Comparison of ENCODE assay signal across 16 cellular contexts in the genomic region with DNA sequence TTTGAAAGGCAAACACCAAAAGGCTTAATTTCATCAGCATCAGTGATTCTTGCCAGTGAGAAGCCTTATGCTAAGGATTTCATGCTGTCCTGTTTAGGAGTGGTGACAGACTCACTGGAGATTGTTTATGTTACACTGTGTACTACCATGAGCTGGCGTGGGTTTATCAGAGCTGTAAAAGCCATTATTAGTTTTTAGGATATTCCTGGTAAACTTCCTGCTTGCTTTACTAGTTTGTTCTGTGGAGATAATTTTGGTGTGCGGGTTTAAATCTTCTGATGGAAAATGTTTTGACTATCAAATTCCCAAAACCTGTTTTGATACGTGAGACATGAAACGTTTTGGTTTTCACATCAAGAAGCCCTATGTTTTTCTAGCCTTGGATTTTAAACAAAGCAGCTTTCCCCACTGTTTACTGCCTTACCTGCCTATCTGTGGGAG. TPM values are rescaled to one million over a fixed set of nuclear protein-coding genes. Genes with fewer than 3 reads are reported as not detected.
DNase-seq lines count a peak whose midpoint lies in the region; ATAC-seq and TF ChIP-seq lines count a peak whose summit lies in the region.
"Had no signal": no experiment of that assay in that cellular context is flagged by ENCODE, and none has a peak within 500 bp of the region (broad histone marks: within the 10 kb centered on the region; RNA-seq: fewer than 3 reads in every experiment).

No MANE protein-coding gene starts in this region.

- H3K4me3 ChIP-seq in BLaER1 (no peak overlapping the region), OCI-LY7 (ENCODE audit: low read depth, low read length, poor library complexity, severe bottlenecking) (no peak overlapping the region), fibroblast of the aortic adventitia (ENCODE audit: low read depth, low read length) (no peak overlapping the region), tibial nerve (no peak overlapping the region)
- H3K4me3 ChIP-seq: K562 had no signal

- H3K27me3 Mint-ChIP-seq in osteocyte (ENCODE audit: unreplicated experiment) = no peaks in the 10 kb centered on the region
- peaks cover 12% of the 10 kb centered on the region for H3K27me3 Mint-ChIP-seq in stimulated activated memory B cell treated with anti-CD40 and anti-IgM and Interleukin-4, amounts not matched to agents 10 μg/mL and 1 μg/mL and 100 μg/mL, for 72 hours
- H3K27me3 Mint-ChIP-seq: activated naive CD4-positive, alpha-beta T cell treated with anti-CD3 and anti-CD28 coated beads, Interleukin-2, amount 50 U/mL, for 24 hours had no signal

- H3K27me3 ChIP-seq in BLaER1 = no peaks in the 10 kb centered on the region
- H3K27me3 ChIP-seq in tibial nerve = no peaks in the 10 kb centered on the region

- no peak overlapping the region for H3K9ac ChIP-seq in BLaER1

- ATAC-seq in HG02642 (IDR thresholded peaks at IDR 0.05; ENCODE audit: poor library complexity, unreplicated experiment) = no peak
- no peak for ATAC-seq in stimulated activated memory B cell treated with anti-CD40 and anti-IgM and Interleukin-4, amounts not matched to agents 10 μg/mL and 1 μg/mL and 100 μg/mL, for 72 hours
- ATAC-seq: K562 had no signal

- H3K79me2 ChIP-seq in OCI-LY7 (ENCODE audit: insufficient read depth, low read depth, low read length) = peaks cover 21% of the 10 kb centered on the region; the same call in 1 of the 2 replicates

- H4K20me1 ChIP-seq in BLaER1 (no peaks in the 10 kb centered on the region), OCI-LY7 (ENCODE audit: insufficient read depth, low read length) (no peaks in the 10 kb centered on the region)

- BruUV-seq in OCI-LY7 (replicated peaks; lab: Mats Ljungman, UMichigan) = no TSS peak

- H3K4me1 Mint-ChIP-seq in osteocyte (ENCODE audit: unreplicated experiment) = peaks cover 58% of the 10 kb centered on the region
- peaks cover 37% of the 10 kb centered on the region for H3K4me1 Mint-ChIP-seq in stimulated activated memory B cell treated with anti-CD40 and anti-IgM and Interleukin-4, amounts not matched to agents 10 μg/mL and 1 μg/mL and 100 μg/mL, for 72 hours

- H3K36me3 Mint-ChIP-seq in osteocyte (ENCODE audit: unreplicated experiment) = peaks cover 10% of the 10 kb centered on the region
- H3K36me3 Mint-ChIP-seq in stimulated activated memory B cell treated with anti-CD40 and anti-IgM and Interleukin-4, amounts not matched to agents 10 μg/mL and 1 μg/mL and 100 μg/mL, for 72 hours = no peaks in the 10 kb centered on the region
- H3K36me3 Mint-ChIP-seq: activated naive CD4-positive, alpha-beta T cell treated with anti-CD3 and anti-CD28 coated beads, Interleukin-2, amount 50 U/mL, for 24 hours had no signal

- no peaks in the 10 kb centered on the region for H3K9me3 Mint-ChIP-seq in osteocyte (ENCODE audit: unreplicated experiment)
- H3K9me3 Mint-ChIP-seq in stimulated activated memory B cell treated with anti-CD40 and anti-IgM and Interleukin-4, amounts not matched to agents 10 μg/mL and 1 μg/mL and 100 μg/mL, for 72 hours = peaks cover 3% of the 10 kb centered on the region
- H3K9me3 Mint-ChIP-seq: activated naive CD4-positive, alpha-beta T cell treated with anti-CD3 and anti-CD28 coated beads, Interleukin-2, amount 50 U/mL, for 24 hours had no signal

- H3K4me1 ChIP-seq in BLaER1 = peaks cover 77% of the 10 kb centered on the region
- H3K4me1 ChIP-seq in OCI-LY7 (ENCODE audit: insufficient read depth, low read length, poor library complexity, severe bottlenecking) = peaks cover 59% of the 10 kb centered on the region
- peaks cover 0 to 40% (median 17%) of the 10 kb centered on the region in 4 donors for H3K4me1 ChIP-seq in tibial nerve

- peak overlapping the region; percentile 57; the same call in 1 of the 2 replicates for H2AFZ ChIP-seq in OCI-LY7 (ENCODE audit: low read length)

- TF ChIP-seq POLR2A in tibial nerve (IDR thresholded peaks at IDR 0.05) = no peak

- no peak for TF ChIP-seq EP300 in tibial nerve (IDR thresholded peaks at IDR 0.05)

- H3K9me3 ChIP-seq in BLaER1 = peaks cover 13% of the 10 kb centered on the region
- no peaks in the 10 kb centered on the region for H3K9me3 ChIP-seq in OCI-LY7 (ENCODE audit: low read length)
- H3K9me3 ChIP-seq in tibial nerve = no peaks in the 10 kb centered on the region

- H3K36me3 ChIP-seq in BLaER1 (peaks cover 7% of the 10 kb centered on the region; the same call in 1 of the 2 replicates), OCI-LY7 (ENCODE audit: insufficient read depth, low read length) (no peaks in the 10 kb centered on the region), tibial nerve (no peaks in the 10 kb centered on the region)

- no peak overlapping the region for H3K4me3 Mint-ChIP-seq in osteocyte (ENCODE audit: unreplicated experiment)
- no peak overlapping the region for H3K4me3 Mint-ChIP-seq in stimulated activated memory B cell treated with anti-CD40 and anti-IgM and Interleukin-4, amounts not matched to agents 10 μg/mL and 1 μg/mL and 100 μg/mL, for 72 hours
- H3K4me3 Mint-ChIP-seq: activated naive CD4-positive, alpha-beta T cell treated with anti-CD3 and anti-CD28 coated beads, Interleukin-2, amount 50 U/mL, for 24 hours; nephron had no signal

- H3K4me2 ChIP-seq in BLaER1 (peak overlapping the region; percentile 87), OCI-LY7 (ENCODE audit: low read length) (peak overlapping the region; percentile 72)

- POLR2A ChIA-PET in OCI-LY7 (lab: Charles Lee) = interaction anchor here (1.0 to 1.5 kb wide), 2 partner anchors 9 to 15 kb away, joined by 3 read pairs; partner anchors contain the start of gene PPFIBP1

- WGBS in tibial nerve, 2 donors = 64 to 67% methylated on average over 4 of the region's 4 CpGs

- CTCF ChIA-PET in OCI-LY7 (lab: Charles Lee; ENCODE audit: unreplicated experiment) = interaction anchor here (0.6 kb wide), 1 partner anchor 17 kb away, joined by 3 read pairs; no protein-coding TSS in a partner anchor

- H3K9me2 ChIP-seq in OCI-LY7 (ENCODE audit: insufficient read depth, low read length) = no peaks in the 10 kb centered on the region

- intact Hi-C loops in OCI-LY7 (cut with micrococcal nuclease; ENCODE audit: unreplicated experiment) = no loop called here
- intact Hi-C loops in posterior vena cava (cut with DNase I) = no loop called here

- H3K27ac ChIP-seq in BLaER1 = no peak overlapping the region
- H3K27ac ChIP-seq in OCI-LY7 (ENCODE audit: low read depth, low read length, poor library complexity, severe bottlenecking) = no peak overlapping the region
- peak overlapping the region in 2 of 4 donors; percentile 36 to 51 for H3K27ac ChIP-seq in tibial nerve

- TF ChIP-seq CTCF in OCI-LY7 (conservative IDR thresholded peaks at IDR 0.05; ENCODE audit: low read length) = no peak
- TF ChIP-seq CTCF in fibroblast of the aortic adventitia (IDR thresholded peaks at IDR 0.05; ENCODE audit: insufficient read depth, low read length) = no peak
- TF ChIP-seq CTCF in osteocyte (IDR thresholded peaks at IDR 0.05) = no peak
- no peak for TF ChIP-seq CTCF in tibial nerve (IDR thresholded peaks at IDR 0.05)

- DNase-seq in OCI-LY7 (ENCODE audit: low spot score) (no peak), fibroblast of the aortic adventitia (ENCODE audit: low read depth) (peak; percentile 49), osteocyte (ENCODE audit: extremely low spot score, unreplicated experiment) (no peak), posterior vena cava (ENCODE audit: low spot score) (no peak), tibial nerve (ENCODE audit: low spot score in 2 of 2) (no peak)
- DNase-seq: DMS53; NCI-H187; NCI-H69; SIG-M5; stimulated activated CD8-positive, alpha-beta memory T cell treated with anti-CD3 and anti-CD28 coated beads, Interleukin-4, amount 100 ng/mL, for 48 hours had no signal

- peak overlapping the region; percentile 83 for H3K27ac Mint-ChIP-seq in osteocyte (ENCODE audit: unreplicated experiment)
- no peak overlapping the region for H3K27ac Mint-ChIP-seq in stimulated activated memory B cell treated with anti-CD40 and anti-IgM and Interleukin-4, amounts not matched to agents 10 μg/mL and 1 μg/mL and 100 μg/mL, for 72 hours
- H3K27ac Mint-ChIP-seq: activated naive CD4-positive, alpha-beta T cell treated with anti-CD3 and anti-CD28 coated beads, Interleukin-2, amount 50 U/mL, for 24 hours; nephron had no signal

RNA-seq across cellular contexts. Expression of gene PPFIBP1, which starts 15.2 kb away (rescaled TPM):
- 7.3 and 12.7 TPM in 2 replicates for total RNA-seq in OCI-LY7 (2014; rRNA removed; shearing (Covaris generic))
- total RNA-seq in OCI-LY7 (2022) = 12.1 and 14.6 TPM in 2 replicates
- 131 and 211 TPM in 2 replicates for total RNA-seq in fibroblast of the aortic adventitia (ENCODE audit: low replicate concordance)
- 81.5 and 84.1 TPM in 2 replicates for total RNA-seq in osteocyte
- total RNA-seq in posterior vena cava = 100 to 1,000 TPM in 1 of 2 donors, 10 to 100 TPM in 1; 77.5 to 105 TPM
- total RNA-seq in tibial nerve = 100 to 1,000 TPM in 1 of 4 donors, 10 to 100 TPM in 3; 56.9 to 110 (median 72.5) TPM
